In the genomic region with DNA sequence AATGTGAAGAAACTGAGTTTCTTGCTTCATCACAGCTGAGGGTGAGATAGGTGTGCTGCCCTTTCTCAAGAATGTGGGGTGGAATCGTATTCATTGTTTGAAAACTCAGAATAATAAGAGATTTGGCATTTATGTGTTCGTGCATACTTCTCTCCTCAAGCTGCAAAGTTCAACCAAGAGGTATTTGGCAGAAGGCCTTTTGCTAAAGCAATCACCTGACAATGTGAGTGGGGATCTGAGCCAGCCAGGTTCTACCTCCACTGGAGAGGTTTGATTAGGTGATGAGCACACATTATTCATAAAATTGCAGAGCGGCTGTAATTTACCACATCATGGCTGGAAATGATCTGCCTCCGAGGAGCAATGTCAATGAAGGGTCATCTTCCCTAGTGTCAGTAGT, we compare ENCODE assay signal across 18 cellular contexts. TPM values are rescaled to one million over a fixed set of nuclear protein-coding genes. Genes with fewer than 3 reads are reported as not detected.
DNase-seq lines count a peak whose midpoint lies in the region; ATAC-seq and TF ChIP-seq lines count a peak whose summit lies in the region.
"Had no signal": no experiment of that assay in that cellular context is flagged by ENCODE, and none has a peak within 500 bp of the region (broad histone marks: within the 10 kb centered on the region; RNA-seq: fewer than 3 reads in every experiment).

No MANE protein-coding gene starts in this region.

- peak overlapping the region; percentile 88 for H3K27ac ChIP-seq in left ventricle myocardium inferior (replicated peaks)
- H3K27ac ChIP-seq in mammary epithelial cell (ENCODE audit: insufficient read depth, low read depth, low read length), result no peak overlapping the region
- H3K27ac ChIP-seq in thyroid gland, result peak overlapping the region; percentile 23 to 42 (median 41)
- H3K27ac ChIP-seq: A549, C4-2B, KMS-11 had no signal

- TF ChIP-seq CTCF in left ventricle myocardium inferior (IDR thresholded peaks at IDR 0.05; ENCODE audit: borderline replicate concordance) (no peak), mammary epithelial cell (conservative IDR thresholded peaks at IDR 0.05 in 1 of 2, IDR thresholded peaks at IDR 0.05 in 1 of 2; ENCODE audit: extremely low read depth in 1 of 2, insufficient read depth in 1 of 2, low read depth in 1 of 2, low read length in 2 of 2) (no peak), nephron (IDR thresholded peaks at IDR 0.05; ENCODE audit: unreplicated experiment in 3 of 3) (no peak), thyroid gland (IDR thresholded peaks at IDR 0.05) (no peak)

- H3K4me3 ChIP-seq in left ventricle myocardium inferior (no peak overlapping the region), mammary epithelial cell (replicated peaks in 1 of 3; ENCODE audit: insufficient read depth in 1 of 3, low read depth in 2 of 3, low read length in 3 of 3) (no peak overlapping the region), thyroid gland (replicated peaks in 1 of 3) (no peak overlapping the region)
- H3K4me3 ChIP-seq: A549 had no signal

- intact Hi-C loops in left ventricle myocardium inferior (cut with micrococcal nuclease), result no loop called here
- intact Hi-C loops in left ventricle myocardium superior (cut with micrococcal nuclease), result no loop called here
- intact Hi-C loops in mammary epithelial cell (cut with micrococcal nuclease), result no loop called here
- intact Hi-C loops in thyroid gland (cut with DNase I), result no loop called here
- intact Hi-C loops in activated CD4-positive, alpha-beta memory T cell treated with anti-CD3 and anti-CD28 coated beads for 36 hours (cut with micrococcal nuclease), result no loop called here

- no peaks in the 10 kb centered on the region for H4K20me1 ChIP-seq in mammary epithelial cell (ENCODE audit: insufficient read depth, low read length)

- no peak for DNase-seq in left ventricle myocardium inferior
- DNase-seq in left ventricle myocardium superior, result no peak
- peak; percentile 37 for DNase-seq in mammary epithelial cell
- DNase-seq in thyroid gland, result peak; percentile 55 to 67
- DNase-seq in hypothalamus (lab: John Stamatoyannopoulos, UW), result no peak
- no peak for DNase-seq in stimulated activated naive CD8-positive, alpha-beta T cell treated with anti-CD3 and anti-CD28 coated beads, Interleukin-15, Interleukin-2, amounts not matched to agents 100 U/mL and 50 U/mL, for 24 hours
- DNase-seq in activated CD4-positive, alpha-beta memory T cell treated with anti-CD3 and anti-CD28 coated beads for 36 hours, result no peak
- DNase-seq: DMS153, EL, HFFc6, MM.1S, NCI-H187 treated with DMSO at 0.1 percent for 48 hours, NCI-H2171, NCI-H82 had no signal

- no peak overlapping the region for H3K9ac ChIP-seq in mammary epithelial cell (ENCODE audit: insufficient read depth, low read length)
- H3K9ac ChIP-seq: KMS-11 had no signal

- ATAC-seq in left ventricle myocardium superior, result no peak
- no peak for ATAC-seq in stimulated activated naive CD8-positive, alpha-beta T cell treated with anti-CD3 and anti-CD28 coated beads, Interleukin-15, Interleukin-2, amounts not matched to agents 100 U/mL and 50 U/mL, for 24 hours
- ATAC-seq: A549 had no signal

- POLR2A ChIA-PET in activated CD4-positive, alpha-beta memory T cell treated with anti-CD3 and anti-CD28 coated beads for 36 hours (lab: Charles Lee), result no interaction called here

- no peaks in the 10 kb centered on the region for H3K36me3 Mint-ChIP-seq in nephron (ENCODE audit: low read depth)
- H3K36me3 Mint-ChIP-seq in activated CD4-positive, alpha-beta memory T cell treated with anti-CD3 and anti-CD28 coated beads for 36 hours, result no peaks in the 10 kb centered on the region

- BruUV-seq in mammary epithelial cell (replicated peaks; lab: Mats Ljungman, UMichigan), result no TSS peak

- H3K27ac Mint-ChIP-seq in nephron, result peak overlapping the region; percentile 81 to 94 (median 91)
- H3K27ac Mint-ChIP-seq in activated CD4-positive, alpha-beta memory T cell treated with anti-CD3 and anti-CD28 coated beads for 36 hours, result no peak overlapping the region
- H3K27ac Mint-ChIP-seq: HFFc6 had no signal

- H3K4me2 ChIP-seq in mammary epithelial cell (ENCODE audit: insufficient read depth, low read depth, low read length), result no peak overlapping the region
- H3K4me2 ChIP-seq: A549, KMS-11 had no signal

- WGBS in mammary epithelial cell (ENCODE audit: low coverage, missing lambda C conversion rate), result 5% methylated on average over 4 of the region's 4 CpGs
- whole genome bisulfite sequencing in thyroid gland, 2 donors, result 46 to 58% methylated on average over 4 of the region's 4 CpGs

- H3K4me1 ChIP-seq in left ventricle myocardium inferior, result peaks cover 48% of the 10 kb centered on the region
- peaks cover 5% of the 10 kb centered on the region for H3K4me1 ChIP-seq in mammary epithelial cell (ENCODE audit: insufficient read depth, low read length)
- H3K4me1 ChIP-seq in thyroid gland, result peaks cover 13 to 20% of the 10 kb centered on the region in 2 donors
- H3K4me1 ChIP-seq: A549 had no signal

- CTCF ChIA-PET in mammary epithelial cell (lab: Charles Lee; ENCODE audit: low non-redundant PET), result no interaction called here
- CTCF ChIA-PET in activated CD4-positive, alpha-beta memory T cell treated with anti-CD3 and anti-CD28 coated beads for 36 hours (lab: Charles Lee), result interaction anchor here (1.1 kb wide), 1 partner anchor 42 kb away, joined by 3 read pairs; no protein-coding TSS in a partner anchor

- H3K36me3 ChIP-seq in left ventricle myocardium inferior (no peaks in the 10 kb centered on the region), mammary epithelial cell (ENCODE audit: insufficient read depth, low read length) (no peaks in the 10 kb centered on the region), thyroid gland (no peaks in the 10 kb centered on the region)

- H3K27me3 ChIP-seq in left ventricle myocardium inferior (ENCODE audit: low read depth) (no peaks in the 10 kb centered on the region), mammary epithelial cell (ENCODE audit: insufficient read depth, low read length) (no peaks in the 10 kb centered on the region), thyroid gland (no peaks in the 10 kb centered on the region)

- H3K4me1 Mint-ChIP-seq in nephron, result peaks cover 51% of the 10 kb centered on the region
- H3K4me1 Mint-ChIP-seq in activated CD4-positive, alpha-beta memory T cell treated with anti-CD3 and anti-CD28 coated beads for 36 hours (ENCODE audit: low read depth), result no peaks in the 10 kb centered on the region

- dilution Hi-C loops in mammary epithelial cell (cut with HindIII; ENCODE audit: low sequenced_read_pairs), result no loop called here

- H3K4me3 Mint-ChIP-seq in nephron, result no peak overlapping the region
- H3K4me3 Mint-ChIP-seq in activated CD4-positive, alpha-beta memory T cell treated with anti-CD3 and anti-CD28 coated beads for 36 hours, result no peak overlapping the region
- H3K4me3 Mint-ChIP-seq: HFFc6 had no signal

- peaks cover 3% of the 10 kb centered on the region for H3K27me3 Mint-ChIP-seq in nephron (ENCODE audit: low read depth)
- peaks cover 1% of the 10 kb centered on the region for H3K27me3 Mint-ChIP-seq in activated CD4-positive, alpha-beta memory T cell treated with anti-CD3 and anti-CD28 coated beads for 36 hours

- no peaks in the 10 kb centered on the region for H3K79me2 ChIP-seq in mammary epithelial cell (ENCODE audit: insufficient read depth, low read length)

- H2AFZ ChIP-seq in mammary epithelial cell (ENCODE audit: low read depth, low read length), result peak overlapping the region; percentile 60

- H3K9me3 Mint-ChIP-seq in nephron, result no peaks in the 10 kb centered on the region
- H3K9me3 Mint-ChIP-seq in activated CD4-positive, alpha-beta memory T cell treated with anti-CD3 and anti-CD28 coated beads for 36 hours, result no peaks in the 10 kb centered on the region
- H3K9me3 Mint-ChIP-seq: HFFc6 had no signal

- in situ Hi-C loops in mammary epithelial cell (cut with MboI; ENCODE audit: low sequenced_read_pairs in 2 of 2), result no loop called here

- TF ChIP-seq POLR2A in thyroid gland (IDR thresholded peaks at IDR 0.05), result no peak

- no peaks in the 10 kb centered on the region for H3K9me3 ChIP-seq in left ventricle myocardium inferior (replicated peaks)
- H3K9me3 ChIP-seq in mammary epithelial cell (replicated peaks; ENCODE audit: insufficient read depth, low read length), result no peaks in the 10 kb centered on the region
- no peaks in the 10 kb centered on the region for H3K9me3 ChIP-seq in thyroid gland
- H3K9me3 ChIP-seq: A549 had no signal

RNA-seq across cellular contexts. Expression of a gene that starts 41.9 kb away (rescaled TPM):
- total RNA-seq in left ventricle myocardium inferior (25.9 TPM), left ventricle myocardium superior (21.3 TPM), mammary epithelial cell (10 to 100 TPM; 19.0 to 24.4 TPM), thyroid gland (10 to 100 TPM; 47.7 to 54.2 (median 49.9) TPM)
- 2.9 TPM for polyA plus RNA-seq in mammary epithelial cell
- 5.1 TPM for polyA minus RNA-seq in mammary epithelial cell
- 10 to 100 TPM; 18.0 to 19.7 TPM for total RNA-seq in activated CD4-positive, alpha-beta memory T cell treated with anti-CD3 and anti-CD28 coated beads for 36 hours

Comparison
In these comparisons a context has a peak if more than half of its experiments do, and no peak if none do; other contexts are left out.
1. DNase-seq: peak in mammary epithelial cell (single experiment) and thyroid gland (2 of 2); none in left ventricle myocardium inferior (single experiment), left ventricle myocardium superior (single experiment), hypothalamus (0 of 51), stimulated activated naive CD8-positive, alpha-beta T cell treated with anti-CD3 and anti-CD28 coated beads, Interleukin-15, Interleukin-2, amounts not matched to agents 100 U/mL and 50 U/mL, for 24 hours (single experiment) and activated CD4-positive, alpha-beta memory T cell treated with anti-CD3 and anti-CD28 coated beads for 36 hours (single experiment).